Comparison of ENCODE assay signal across 9 cellular contexts in the genomic region with DNA sequence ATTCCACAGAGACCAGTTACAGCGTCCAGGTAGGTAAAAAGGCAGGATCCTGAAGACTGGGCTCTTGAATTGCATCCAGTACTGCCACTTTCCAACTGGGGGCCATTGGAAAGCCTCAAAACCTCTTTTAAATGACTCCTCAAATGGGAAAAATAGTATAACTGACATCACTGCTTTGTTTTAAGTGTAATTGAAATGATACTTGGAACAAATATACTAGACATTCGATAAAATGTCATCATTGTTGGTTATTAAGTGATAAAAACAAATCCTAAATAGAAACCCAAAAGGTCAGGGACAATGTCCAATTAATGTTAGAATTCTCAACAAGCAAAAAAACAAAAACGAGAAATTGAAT. TPM values are rescaled to one million over a fixed set of nuclear protein-coding genes. Genes with fewer than 3 reads are reported as not detected.
DNase-seq lines count a peak whose midpoint lies in the region; ATAC-seq and TF ChIP-seq lines count a peak whose summit lies in the region.
"Had no signal": no experiment of that assay in that cellular context is flagged by ENCODE, and none has a peak within 500 bp of the region (broad histone marks: within the 10 kb centered on the region; RNA-seq: fewer than 3 reads in every experiment).

No MANE protein-coding gene starts in this region.

- H3K27ac Mint-ChIP-seq in central memory CD8-positive, alpha-beta T cell (ENCODE audit: low read depth) = no peak overlapping the region
- H3K27ac Mint-ChIP-seq in natural killer cell = peak overlapping the region in 1 of 2 donors; percentile 85

- H3K27me3 ChIP-seq in HUES64 (ENCODE audit: insufficient read depth, low read length) = peaks cover 7% of the 10 kb centered on the region

- DNase-seq in AG10803 (ENCODE audit: low read depth) = no peak
- DNase-seq in central memory CD8-positive, alpha-beta T cell (ENCODE audit: low spot score in 2 of 2) = no peak
- no peak for DNase-seq in natural killer cell
- no peak for DNase-seq in SHP77 (lab: John Stamatoyannopoulos, UW)
- no peak for DNase-seq in GM13976 (ENCODE audit: low spot score)
- no peak for DNase-seq in NCI-H1694 (lab: John Stamatoyannopoulos, UW)
- DNase-seq: NCI-H446 had no signal

- peak overlapping the region; percentile 49 for H3K4me3 ChIP-seq in AG10803 (ENCODE audit: low read length)
- peak overlapping the region; percentile 44 for H3K4me3 ChIP-seq in HUES64 (ENCODE audit: low read length)

- peaks cover 48% of the 10 kb centered on the region for H3K4me1 Mint-ChIP-seq in central memory CD8-positive, alpha-beta T cell
- H3K4me1 Mint-ChIP-seq in natural killer cell = peaks cover 12 to 18% of the 10 kb centered on the region in 2 donors

- H3K9me3 ChIP-seq in HUES64 (ENCODE audit: insufficient read depth, low read depth, low read length) = no peaks in the 10 kb centered on the region

- peaks cover 32% of the 10 kb centered on the region for H3K36me3 Mint-ChIP-seq in central memory CD8-positive, alpha-beta T cell (ENCODE audit: insufficient read depth)
- H3K36me3 Mint-ChIP-seq in natural killer cell = no peaks in the 10 kb centered on the region

- H3K27ac ChIP-seq in HUES64 (ENCODE audit: low read depth, low read length) = peak overlapping the region; percentile 89

- ATAC-seq in central memory CD8-positive, alpha-beta T cell (replicated peaks; ENCODE audit: extremely low read depth, poor library complexity, severe bottlenecking) = no peak
- ATAC-seq in natural killer cell = no peak
- no peak for ATAC-seq in HG03280 (IDR thresholded peaks at IDR 0.05; ENCODE audit: unreplicated experiment)

- H3K36me3 ChIP-seq in HUES64 (ENCODE audit: insufficient read depth, low read length) = peaks cover 16% of the 10 kb centered on the region; the same call in 1 of the 2 replicates

- no peak for TF ChIP-seq CTCF in AG10803 (conservative IDR thresholded peaks at IDR 0.05; ENCODE audit: low read length)
- no peak for TF ChIP-seq CTCF in natural killer cell (IDR thresholded peaks at IDR 0.05)
- no peak for TF ChIP-seq CTCF in GM13976 (IDR thresholded peaks at IDR 0.05; ENCODE audit: borderline replicate concordance, control extremely low read depth, extremely low read depth, insufficient read depth, missing control alignments)

- peak overlapping the region; percentile 69 for H3K9ac ChIP-seq in HUES64 (ENCODE audit: low read depth, low read length)

- no peaks in the 10 kb centered on the region for H3K9me3 Mint-ChIP-seq in central memory CD8-positive, alpha-beta T cell
- H3K9me3 Mint-ChIP-seq in natural killer cell = no peaks in the 10 kb centered on the region

- intact Hi-C loops in natural killer cell (cut with micrococcal nuclease) = no loop called here

- WGBS in HUES64 = 54% methylated on average over 2 of the region's 3 CpGs

- peak overlapping the region; percentile 60 for H3K4me3 Mint-ChIP-seq in central memory CD8-positive, alpha-beta T cell
- H3K4me3 Mint-ChIP-seq in natural killer cell = peak overlapping the region; percentile 43

- H3K27me3 Mint-ChIP-seq in central memory CD8-positive, alpha-beta T cell = no peaks in the 10 kb centered on the region
- H3K27me3 Mint-ChIP-seq in natural killer cell (ENCODE audit: low read depth in 2 of 2) = peaks cover 0 to 4% of the 10 kb centered on the region in 2 donors

- in situ Hi-C loops in GM13976 (cut with MboI; ENCODE audit: low sequenced_read_pairs, unreplicated experiment) = loop anchor here (25.0 kb wide), 1 partner anchor 332 kb away; the partner anchor contains the start of gene WFDC1

- H3K4me1 ChIP-seq in HUES64 (ENCODE audit: insufficient read depth, low read length) = peaks cover 25% of the 10 kb centered on the region; the same call in 1 of the 2 replicates

RNA-seq across cellular contexts. Expression of gene COTL1, which starts 1.2 kb away (rescaled TPM):
- polyA plus RNA-seq in HUES64 (2013, experiment 1 of 2) = 158 TPM
- 213 TPM for polyA plus RNA-seq in HUES64 (2013, experiment 2 of 2)
- 100 to 1,000 TPM in 2 of 3 donors, 10 to 100 TPM in 1; 43.7 to 187 (median 116) TPM for total RNA-seq in natural killer cell

RNA-seq across cellular contexts. Expression of gene KLHL36, which starts 29.2 kb away (rescaled TPM):
- 12.1 TPM for polyA plus RNA-seq in HUES64 (2013, experiment 1 of 2)
- polyA plus RNA-seq in HUES64 (2013, experiment 2 of 2) = 15.3 TPM
- total RNA-seq in natural killer cell = 10 to 100 TPM; 47.2 to 62.3 (median 60.5) TPM
